8 cellular contexts compared by ENCODE assay signal in genomic region chr2:50401772-50402653, GRCh38.
DNase-seq lines count a peak whose midpoint lies in the region; ATAC-seq, FAIRE-seq and TF ChIP-seq lines count a peak whose summit lies in the region.

No MANE protein-coding gene starts in this region.

- ATAC-seq in activated T-cell treated with anti-CD3 and anti-CD28 coated beads, Interleukin-2, amount 50 U/mL, for 72 hours (replicated peaks in 1 of 2), result no peak
- ATAC-seq in activated T-cell treated with anti-CD3 and anti-CD28 coated beads, Interleukin-2, amount 50 U/mL, for 4 hours, result no peak
- ATAC-seq in GM23338, result peak; percentile 77

- peak; percentile 34 to 38 for DNase-seq in activated T-cell treated with anti-CD3 and anti-CD28 coated beads, Interleukin-2, amount 50 U/mL, for 72 hours
- no peak for DNase-seq in activated T-cell treated with anti-CD3 and anti-CD28 coated beads, Interleukin-2, amount 50 U/mL, for 4 hours
- DNase-seq in GM23338 (ENCODE audit: low spot score) (peak; percentile 87), RWPE1 (ENCODE audit: low spot score) (peak; percentile 26), endothelial cell of umbilical vein (ENCODE audit: low read depth, low spot score) (peak; percentile 71), neuronal stem cell (ENCODE audit: low spot score) (peak; percentile 75), GM19240 (ENCODE audit: insufficient read length, low spot score) (no peak)

- no peaks in the 10 kb centered on the region for H3K4me1 Mint-ChIP-seq in activated T-cell treated with anti-CD3 and anti-CD28 coated beads, Interleukin-2, amount 50 U/mL, for 72 hours (ENCODE audit: low read depth)
- no peaks in the 10 kb centered on the region for H3K4me1 Mint-ChIP-seq in activated T-cell treated with anti-CD3 and anti-CD28 coated beads, Interleukin-2, amount 50 U/mL, for 4 hours (ENCODE audit: low read depth)
- peaks cover 31% of the 10 kb centered on the region for H3K4me1 Mint-ChIP-seq in GM23338

- H3K9me3 ChIP-seq in Loucy (ENCODE audit: insufficient read depth, low read depth, low read length) (no peaks in the 10 kb centered on the region), endothelial cell of umbilical vein (replicated peaks; ENCODE audit: control insufficient read depth, insufficient read depth, low read length) (no peaks in the 10 kb centered on the region), neuronal stem cell (replicated peaks in 1 of 2; ENCODE audit: control insufficient read depth in 2 of 2, insufficient read depth in 1 of 2, low read depth in 1 of 2, low read length in 2 of 2) (no peaks in the 10 kb centered on the region)

- no peak overlapping the region for H3K4ac ChIP-seq in neuronal stem cell (ENCODE audit: low read length)

- H3K27ac ChIP-seq in GM23338 (ENCODE audit: low read depth) (no peak overlapping the region), RWPE1 (no peak overlapping the region), endothelial cell of umbilical vein (ENCODE audit: insufficient read depth, low read depth, low read length) (no peak overlapping the region), neuronal stem cell (replicated peaks; ENCODE audit: low read length) (no peak overlapping the region)

- no peak overlapping the region for H2AFZ ChIP-seq in GM23338
- peak overlapping the region; percentile 39 for H2AFZ ChIP-seq in Loucy (ENCODE audit: low read length)
- peak overlapping the region; percentile 46 for H2AFZ ChIP-seq in endothelial cell of umbilical vein (ENCODE audit: low read depth, low read length)
- peak overlapping the region; percentile 27 for H2AFZ ChIP-seq in neuronal stem cell (ENCODE audit: low read length)

- POLR2A ChIA-PET in RWPE1 (lab: Yijun Ruan, JAX; ENCODE audit: low non-redundant PET), result no interaction called here
- POLR2A ChIA-PET in endothelial cell of umbilical vein (lab: Charles Lee), result no interaction called here

- no peak overlapping the region for H2BK5ac ChIP-seq in neuronal stem cell (ENCODE audit: low read length)

- H3K9me1 ChIP-seq in endothelial cell of umbilical vein (replicated peaks; ENCODE audit: control insufficient read depth, extremely low read depth, insufficient read depth, low read length), result no peaks in the 10 kb centered on the region

- no peak overlapping the region for H4K8ac ChIP-seq in neuronal stem cell (ENCODE audit: low read depth, low read length)

- no peaks in the 10 kb centered on the region for H3K9me3 Mint-ChIP-seq in activated T-cell treated with anti-CD3 and anti-CD28 coated beads, Interleukin-2, amount 50 U/mL, for 72 hours
- H3K9me3 Mint-ChIP-seq in activated T-cell treated with anti-CD3 and anti-CD28 coated beads, Interleukin-2, amount 50 U/mL, for 4 hours, result no peaks in the 10 kb centered on the region
- H3K9me3 Mint-ChIP-seq in GM23338, result no peaks in the 10 kb centered on the region

- no peak overlapping the region for H2BK120ac ChIP-seq in neuronal stem cell (ENCODE audit: low read depth, low read length)

- no peak for TF ChIP-seq POLR2A in endothelial cell of umbilical vein (IDR thresholded peaks at IDR 0.05; ENCODE audit: low read depth, low read length)

- H3K4me2 ChIP-seq in GM23338 (no peak overlapping the region), Loucy (ENCODE audit: low read depth, low read length, poor library complexity, severe bottlenecking) (peak overlapping the region; percentile 37), endothelial cell of umbilical vein (ENCODE audit: insufficient read depth, low read length) (peak overlapping the region; percentile 5), neuronal stem cell (ENCODE audit: insufficient read depth, low read length, poor library complexity, severe bottlenecking) (no peak overlapping the region)

- no peak overlapping the region for H3K4me3 ChIP-seq in GM23338
- peak overlapping the region; percentile 18 for H3K4me3 ChIP-seq in Loucy (ENCODE audit: low read length, poor library complexity, severe bottlenecking)
- H3K4me3 ChIP-seq in endothelial cell of umbilical vein (replicated peaks in 1 of 3; ENCODE audit: insufficient read depth in 1 of 3, low read depth in 1 of 3, low read length in 3 of 3), result no peak overlapping the region
- no peak overlapping the region for H3K4me3 ChIP-seq in neuronal stem cell (ENCODE audit: low read length in 2 of 2)

- no peak overlapping the region for H3K27ac Mint-ChIP-seq in activated T-cell treated with anti-CD3 and anti-CD28 coated beads, Interleukin-2, amount 50 U/mL, for 72 hours
- no peak overlapping the region; the same call in 1 of the 2 replicates for H3K27ac Mint-ChIP-seq in GM23338

- no peaks in the 10 kb centered on the region for H3K27me3 Mint-ChIP-seq in activated T-cell treated with anti-CD3 and anti-CD28 coated beads, Interleukin-2, amount 50 U/mL, for 72 hours (ENCODE audit: low read depth)
- H3K27me3 Mint-ChIP-seq in activated T-cell treated with anti-CD3 and anti-CD28 coated beads, Interleukin-2, amount 50 U/mL, for 4 hours (ENCODE audit: low read depth), result no peaks in the 10 kb centered on the region
- H3K27me3 Mint-ChIP-seq in GM23338 (ENCODE audit: insufficient read depth, low read depth, poor library complexity), result no peaks in the 10 kb centered on the region

- no peaks in the 10 kb centered on the region for H3K79me2 ChIP-seq in GM23338 (replicated peaks; ENCODE audit: insufficient read depth)
- no peaks in the 10 kb centered on the region for H3K79me2 ChIP-seq in Loucy (ENCODE audit: insufficient read depth, low read length)
- H3K79me2 ChIP-seq in endothelial cell of umbilical vein (ENCODE audit: control insufficient read depth, insufficient read depth, low read length), result no peaks in the 10 kb centered on the region

- no peak overlapping the region for H2BK15ac ChIP-seq in neuronal stem cell (ENCODE audit: low read length)

- CTCF ChIA-PET in RWPE1 (lab: Yijun Ruan, JAX) (interaction anchor here (0.6 to 2.0 kb wide), 8 partner anchors 16 to 1802 kb away, joined by 3 to 6 read pairs (median 4); no protein-coding TSS in a partner anchor), endothelial cell of umbilical vein (lab: Charles Lee) (interaction anchor here (0.9 to 2.9 kb wide), 12 partner anchors 8 to 1931 kb away, joined by 3 to 54 read pairs (median 6); no protein-coding TSS in a partner anchor)

- no peaks in the 10 kb centered on the region for H3K36me3 Mint-ChIP-seq in activated T-cell treated with anti-CD3 and anti-CD28 coated beads, Interleukin-2, amount 50 U/mL, for 72 hours (ENCODE audit: insufficient read depth in 2 of 2)
- no peaks in the 10 kb centered on the region for H3K36me3 Mint-ChIP-seq in activated T-cell treated with anti-CD3 and anti-CD28 coated beads, Interleukin-2, amount 50 U/mL, for 4 hours (ENCODE audit: insufficient read depth)
- no peaks in the 10 kb centered on the region for H3K36me3 Mint-ChIP-seq in GM23338 (ENCODE audit: low read depth)

- H3K9ac ChIP-seq in Loucy (ENCODE audit: low read depth, low read length, poor library complexity, severe bottlenecking), result no peak overlapping the region
- no peak overlapping the region for H3K9ac ChIP-seq in endothelial cell of umbilical vein (replicated peaks; ENCODE audit: extremely low read depth, insufficient read depth, low read length)
- H3K9ac ChIP-seq in neuronal stem cell (ENCODE audit: low read depth, low read length, poor library complexity), result no peak overlapping the region

- no peak overlapping the region for H2BK12ac ChIP-seq in neuronal stem cell (ENCODE audit: low read length)

- H3K23ac ChIP-seq in neuronal stem cell (ENCODE audit: low read depth, low read length, poor library complexity), result no peak overlapping the region

- intact Hi-C loops in endothelial cell of umbilical vein (cut with micrococcal nuclease), result loop anchor here (1.0 kb wide), 4 partner anchors 631 to 1456 kb away; no protein-coding TSS in a partner anchor

- no TSS peak for BruUV-seq in endothelial cell of umbilical vein (replicated peaks; lab: Mats Ljungman, UMichigan)

- H3K27me3 ChIP-seq in GM23338 (ENCODE audit: insufficient read depth) (no peaks in the 10 kb centered on the region), Loucy (ENCODE audit: insufficient read depth, low read length, poor library complexity, severe bottlenecking) (no peaks in the 10 kb centered on the region), endothelial cell of umbilical vein (ENCODE audit: control insufficient read depth in 2 of 2, insufficient read depth in 2 of 2, low read length in 2 of 2) (peaks cover 0 to 2% of the 10 kb centered on the region in 2 experiments), neuronal stem cell (ENCODE audit: control insufficient read depth in 3 of 3, insufficient read depth in 3 of 3, low read depth in 1 of 3, low read length in 3 of 3) (no peaks in the 10 kb centered on the region)

- no peak overlapping the region for H3K18ac ChIP-seq in neuronal stem cell (ENCODE audit: low read length)

- H3F3A ChIP-seq in GM23338 (replicated peaks; ENCODE audit: low read depth) (no peaks in the 10 kb centered on the region), Loucy (ENCODE audit: low read depth) (no peaks in the 10 kb centered on the region)

- H3K9me2 ChIP-seq in GM23338 (ENCODE audit: insufficient read depth) (no peaks in the 10 kb centered on the region), Loucy (replicated peaks; ENCODE audit: low read depth, low read length) (no peaks in the 10 kb centered on the region)

- dilution Hi-C loops in endothelial cell of umbilical vein (cut with MboI; ENCODE audit: extremely low pct_ligation_motif_present, low sequenced_read_pairs), result no loop called here

- peak; percentile 98 to 99 for TF ChIP-seq CTCF in GM23338 (conservative IDR thresholded peaks at IDR 0.05; ENCODE audit: low read depth in 2 of 2)
- TF ChIP-seq CTCF in Loucy (conservative IDR thresholded peaks at IDR 0.05; ENCODE audit: low read length), result peak; percentile 98
- peak; percentile 67 for TF ChIP-seq CTCF in RWPE1 (conservative IDR thresholded peaks at IDR 0.05; ENCODE audit: low read depth)
- TF ChIP-seq CTCF in endothelial cell of umbilical vein (IDR thresholded peaks at IDR 0.05; ENCODE audit: extremely low read depth in 1 of 2, insufficient read depth in 1 of 2, low read depth in 1 of 2, low read length in 2 of 2), result peak; percentile 77 to 80

- H4K20me1 ChIP-seq in GM23338 (replicated peaks; ENCODE audit: insufficient read depth) (no peaks in the 10 kb centered on the region), Loucy (ENCODE audit: insufficient read depth, low read length, poor library complexity, severe bottlenecking) (no peaks in the 10 kb centered on the region), endothelial cell of umbilical vein (replicated peaks; ENCODE audit: control insufficient read depth, extremely low read depth, insufficient read depth, low read length) (no peaks in the 10 kb centered on the region)

- H3K36me3 ChIP-seq in GM23338 (ENCODE audit: insufficient read depth) (no peaks in the 10 kb centered on the region), Loucy (ENCODE audit: insufficient read depth, low read length) (no peaks in the 10 kb centered on the region), endothelial cell of umbilical vein (ENCODE audit: control insufficient read depth in 2 of 2, extremely low read depth in 1 of 2, insufficient read depth in 2 of 2, low read length in 2 of 2) (no peaks in the 10 kb centered on the region), neuronal stem cell (replicated peaks in 1 of 2; ENCODE audit: control insufficient read depth in 2 of 2, insufficient read depth in 2 of 2, low read length in 2 of 2) (no peaks in the 10 kb centered on the region)

- H3K4me1 ChIP-seq in GM23338 (ENCODE audit: insufficient read depth) (peaks cover 31% of the 10 kb centered on the region), Loucy (ENCODE audit: insufficient read depth, low read length, poor library complexity, severe bottlenecking) (no peaks in the 10 kb centered on the region), endothelial cell of umbilical vein (ENCODE audit: control insufficient read depth, extremely low read depth, insufficient read depth, low read length) (peaks cover 2% of the 10 kb centered on the region), neuronal stem cell (ENCODE audit: control insufficient read depth in 2 of 2, insufficient read depth in 1 of 2, low read depth in 1 of 2, low read length in 2 of 2) (peaks cover 0 to 4% of the 10 kb centered on the region in 2 donors)

- WGBS in neuronal stem cell (ENCODE audit: extremely low coverage in 2 of 2, insufficient read length in 2 of 2, insufficient replicate concordance in 1 of 2), 2 donors, result no CpG with 5 or more reads among the region's 7 CpGs

- no peak overlapping the region for H3K4me3 Mint-ChIP-seq in activated T-cell treated with anti-CD3 and anti-CD28 coated beads, Interleukin-2, amount 50 U/mL, for 72 hours
- no peak overlapping the region for H3K4me3 Mint-ChIP-seq in activated T-cell treated with anti-CD3 and anti-CD28 coated beads, Interleukin-2, amount 50 U/mL, for 4 hours
- H3K4me3 Mint-ChIP-seq in GM23338, result no peak overlapping the region

- H3K79me1 ChIP-seq in neuronal stem cell (ENCODE audit: low read depth, low read length), result peaks cover 1% of the 10 kb centered on the region

- no peak for FAIRE-seq in endothelial cell of umbilical vein (lab: Jason Lieb, UNC)

- no peak overlapping the region for H4K91ac ChIP-seq in neuronal stem cell (ENCODE audit: low read depth, low read length, poor library complexity)

- no peak overlapping the region for H2AK5ac ChIP-seq in neuronal stem cell (ENCODE audit: low read depth, low read length)

- H3K14ac ChIP-seq in neuronal stem cell (ENCODE audit: low read length), result no peak overlapping the region

Comparison
In these comparisons a context has a peak if more than half of its experiments do, and no peak if none do; other contexts are left out.
1. DNase-seq: peak in activated T-cell treated with anti-CD3 and anti-CD28 coated beads, Interleukin-2, amount 50 U/mL, for 72 hours (2 of 2), GM23338 (single experiment), RWPE1 (single experiment), endothelial cell of umbilical vein (single experiment) and neuronal stem cell (single experiment); none in activated T-cell treated with anti-CD3 and anti-CD28 coated beads, Interleukin-2, amount 50 U/mL, for 4 hours (single experiment) and GM19240 (single experiment).
2. H3K4me2 ChIP-seq: peak in Loucy (single experiment) and endothelial cell of umbilical vein (single experiment); none in GM23338 (single experiment) and neuronal stem cell (single experiment).
3. Peak in every context shown above with its lines, with median percentiles within 50 percentile points of each other: CTCF ChIP-seq.